ENCODE assay signal across 16 cellular contexts in the genomic region with DNA sequence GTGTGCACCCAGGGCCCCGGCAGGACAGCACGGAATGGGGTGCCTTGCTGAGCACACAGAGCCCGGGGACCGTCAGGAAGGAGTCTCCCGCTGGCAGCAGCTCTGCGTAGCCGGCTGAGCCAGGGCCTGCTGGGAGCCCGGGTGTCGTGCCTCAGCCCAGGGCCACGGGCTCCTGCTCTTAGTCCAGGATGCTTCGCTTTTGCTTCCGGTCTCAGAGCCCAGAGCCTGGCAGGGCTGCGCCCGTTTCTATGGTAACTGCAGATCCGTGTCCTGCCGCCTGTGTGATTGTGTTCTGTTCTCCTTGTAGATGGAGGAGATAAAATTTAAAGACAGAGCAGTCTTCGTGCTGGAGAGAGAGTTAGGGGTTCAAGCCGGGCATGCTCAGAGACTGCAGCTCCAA. TPM values are rescaled to one million over a fixed set of nuclear protein-coding genes. Genes with fewer than 3 reads are reported as not detected.
DNase-seq lines count a peak whose midpoint lies in the region; ATAC-seq and TF ChIP-seq lines count a peak whose summit lies in the region.
"Had no signal": no experiment of that assay in that cellular context is flagged by ENCODE, and none has a peak within 500 bp of the region (broad histone marks: within the 10 kb centered on the region; RNA-seq: fewer than 3 reads in every experiment).

No MANE protein-coding gene starts in this region.

- H3K4me1 Mint-ChIP-seq in glutamatergic neuron (ENCODE audit: low read depth, unreplicated experiment), result peaks cover 1% of the 10 kb centered on the region

- H3K9me3 ChIP-seq in BLaER1 treated with 17β-estradiol and CSF1 and Interleukin-3, amounts not matched to agents 10 nM and 100 nM (replicated peaks in 1 of 11), result peaks cover 0 to 13% (median 0%) of the 10 kb centered on the region in 11 experiments; a peak in 6 of 22 replicates

- H3K36me3 ChIP-seq in BLaER1 treated with 17β-estradiol and CSF1 and Interleukin-3, amounts not matched to agents 10 nM and 100 nM, result no peaks in the 10 kb centered on the region
- H3K36me3 ChIP-seq: esophagus squamous epithelium had no signal

- H3K27me3 Mint-ChIP-seq in glutamatergic neuron (ENCODE audit: unreplicated experiment), result peaks cover 3% of the 10 kb centered on the region

- ATAC-seq in HG03571 (IDR thresholded peaks at IDR 0.05; ENCODE audit: unreplicated experiment), result no peak
- ATAC-seq: GM12878, HCT116 had no signal

- peaks cover 12 to 71% (median 62%) of the 10 kb centered on the region in 10 experiments; a peak in 18 of 20 replicates for H3K4me1 ChIP-seq in BLaER1 treated with 17β-estradiol and CSF1 and Interleukin-3, amounts not matched to agents 10 nM and 100 nM
- H3K4me1 ChIP-seq: esophagus squamous epithelium had no signal

- peaks cover 3% of the 10 kb centered on the region for H3K9me3 Mint-ChIP-seq in glutamatergic neuron (ENCODE audit: unreplicated experiment)
- H3K9me3 Mint-ChIP-seq: activated T-helper 1 cell treated with anti-CD3 and anti-CD28 coated beads, Interleukin-12 subunit alpha, Interleukin-12 subunit beta, Interleukin-2, Interleukin-4 antibody, amounts not matched to agents 30 ng/mL and 10 ng/mL and 1 ng/mL, durations not matched to agents 14 hours and 24 hours and 36 hours had no signal

- H3K27ac ChIP-seq in BLaER1 treated with 17β-estradiol and CSF1 and Interleukin-3, amounts not matched to agents 10 nM and 100 nM, result no peak overlapping the region
- H3K27ac ChIP-seq: esophagus squamous epithelium, KMS-11 had no signal

- H3K4me3 ChIP-seq in BLaER1 treated with 17β-estradiol and CSF1 and Interleukin-3, amounts not matched to agents 10 nM and 100 nM, result no peak overlapping the region; a peak in 1 of 20 replicates
- H3K4me3 ChIP-seq in LNCaP clone FGC (ENCODE audit: low read depth, low read length), result no peak overlapping the region
- H3K4me3 ChIP-seq: esophagus squamous epithelium, GM12878, lung had no signal

- peak overlapping the region; percentile 19 to 85 (median 78); a peak in 20 of 22 replicates for H3K4me2 ChIP-seq in BLaER1 treated with 17β-estradiol and CSF1 and Interleukin-3, amounts not matched to agents 10 nM and 100 nM
- H3K4me2 ChIP-seq: KMS-11 had no signal

- no peak overlapping the region for H3K27ac Mint-ChIP-seq in glutamatergic neuron (ENCODE audit: unreplicated experiment)
- H3K27ac Mint-ChIP-seq: activated T-helper 1 cell treated with anti-CD3 and anti-CD28 coated beads, Interleukin-12 subunit alpha, Interleukin-12 subunit beta, Interleukin-2, Interleukin-4 antibody, amounts not matched to agents 30 ng/mL and 10 ng/mL and 1 ng/mL, durations not matched to agents 14 hours and 24 hours and 36 hours had no signal

- no peaks in the 10 kb centered on the region for H3K36me3 Mint-ChIP-seq in glutamatergic neuron (ENCODE audit: unreplicated experiment)

- H3K4me3 Mint-ChIP-seq in glutamatergic neuron (ENCODE audit: unreplicated experiment), result no peak overlapping the region
- H3K4me3 Mint-ChIP-seq: activated T-helper 1 cell treated with anti-CD3 and anti-CD28 coated beads, Interleukin-12 subunit alpha, Interleukin-12 subunit beta, Interleukin-2, Interleukin-4 antibody, amounts not matched to agents 30 ng/mL and 10 ng/mL and 1 ng/mL, durations not matched to agents 14 hours and 24 hours and 36 hours had no signal

- peak overlapping the region in 2 of 11 experiments; percentile 40 to 41; a peak in 2 of 22 replicates for H3K9ac ChIP-seq in BLaER1 treated with 17β-estradiol and CSF1 and Interleukin-3, amounts not matched to agents 10 nM and 100 nM
- H3K9ac ChIP-seq: KMS-11 had no signal

- H3K27me3 ChIP-seq in BLaER1 treated with 17β-estradiol and CSF1 and Interleukin-3, amounts not matched to agents 10 nM and 100 nM, result peaks cover 0 to 35% (median 0%) of the 10 kb centered on the region in 11 experiments; a peak in 9 of 22 replicates

- H4K20me1 ChIP-seq in BLaER1 treated with 17β-estradiol and CSF1 and Interleukin-3, amounts not matched to agents 10 nM and 100 nM, result peaks cover 0 to 21% (median 0%) of the 10 kb centered on the region in 11 experiments; a peak in 6 of 22 replicates

- TF ChIP-seq CTCF in LNCaP clone FGC (IDR thresholded peaks at IDR 0.05; ENCODE audit: control insufficient read depth, extremely low read depth, insufficient read depth) (no peak), glutamatergic neuron (IDR thresholded peaks at IDR 0.05; ENCODE audit: partially characterized antibody, unreplicated experiment) (no peak)

- DNase-seq in LNCaP clone FGC (ENCODE audit: low read depth) (peak; percentile 26), glutamatergic neuron (peak; percentile 18), occipital lobe (lab: John Stamatoyannopoulos, UW) (peak; percentile 55), H4 (ENCODE audit: low spot score) (no peak)
- DNase-seq in activated CD4-positive, alpha-beta T cell treated with anti-CD3 and anti-CD28 coated beads for 1 hour, result no peak
- DNase-seq: activated CD4-positive, alpha-beta T cell treated with anti-CD3 and anti-CD28 coated beads, Interleukin-2, amount 50 U/mL, for 4 hours; DND-41; esophagus squamous epithelium; NCI-H1417 treated with DMSO at 0.1 percent for 48 hours had no signal

RNA-seq across cellular contexts. Expression of a gene that starts 53.7 kb away (rescaled TPM):
- total RNA-seq in glutamatergic neuron (ENCODE audit: unreplicated experiment) (402 TPM), occipital lobe (40.6 TPM)
- total RNA-seq in H4 (2014; rRNA removed; shearing (Covaris generic)), result 18.0 and 19.6 TPM in 2 replicates

Comparison
In these comparisons a context has a peak if more than half of its experiments do, and no peak if none do; other contexts are left out.
1. DNase-seq: peak in LNCaP clone FGC (single experiment), glutamatergic neuron (single experiment) and occipital lobe (single experiment); none in activated CD4-positive, alpha-beta T cell treated with anti-CD3 and anti-CD28 coated beads for 1 hour (single experiment) and H4 (single experiment).